In genomic region chr2:43677783-43678182, GRCh38 we compare ENCODE assay signal across 7 cellular contexts. TPM values are rescaled to one million over a fixed set of nuclear protein-coding genes. Genes with fewer than 3 reads are reported as not detected.
"Had no signal": no experiment of that assay in that cellular context is flagged by ENCODE, and none has a peak within 500 bp of the region (broad histone marks: within the 10 kb centered on the region; RNA-seq: fewer than 3 reads in every experiment).

No MANE protein-coding gene starts in this region.

RNA-seq across cellular contexts. Expression of gene C1GALT1C1L, which starts 1.6 kb away (rescaled TPM):
- total RNA-seq: naive thymus-derived CD4-positive, alpha-beta T cell; natural killer cell; natural killer cell treated with Interleukin-12 subunit alpha and Interleukin-12 subunit beta and Interleukin-15 and Interleukin-18, amount 100 ng/mL, for 72 hours; neural crest cell; occipital lobe; osteocyte; smooth muscle cell had no signal
